9 cellular contexts compared by ENCODE assay signal in genomic region chr4:67558493-67558892, GRCh38.
A peak's percentile ranks its signal among the peaks of the same experiment; 100 is the strongest.
DNase-seq lines count a peak whose midpoint lies in the region; ATAC-seq lines count a peak whose summit lies in the region.
"Had no signal": no experiment of that assay in that cellular context is flagged by ENCODE, and none has a peak within 500 bp of the region (broad histone marks: within the 10 kb centered on the region; RNA-seq: fewer than 3 reads in every experiment).

TSS of gene STAP1 (plus strand) at chr4:67558727. CDS start at chr4:67558810, 83 bp downstream.

- no peaks in the 10 kb centered on the region for H3K36me3 Mint-ChIP-seq in activated naive CD8-positive, alpha-beta T cell treated with anti-CD3 and anti-CD28 coated beads, Interleukin-2, amount 50 U/mL, for 24 hours (ENCODE audit: low read depth)

- H3K27ac Mint-ChIP-seq in activated naive CD8-positive, alpha-beta T cell treated with anti-CD3 and anti-CD28 coated beads, Interleukin-2, amount 50 U/mL, for 24 hours = peak within 1 kb of the TSS; percentile 81

- no peak for DNase-seq in activated naive CD8-positive, alpha-beta T cell treated with anti-CD3 and anti-CD28 coated beads, Interleukin-2, amount 50 U/mL, for 24 hours
- DNase-seq in nucleus accumbens (lab: John Stamatoyannopoulos, UW) (no peak), NCI-H510A (lab: John Stamatoyannopoulos, UW) (no peak), NCI-H748 (lab: John Stamatoyannopoulos, UW; ENCODE audit: unreplicated experiment) (no peak)
- DNase-seq: upper lobe of left lung had no signal

- ATAC-seq in GM19455 (IDR thresholded peaks at IDR 0.05; ENCODE audit: unreplicated experiment) = peak; percentile 65
- ATAC-seq in HG03565 (IDR thresholded peaks at IDR 0.05; ENCODE audit: unreplicated experiment) = peak; percentile 59
- peak; percentile 36 for ATAC-seq in activated naive CD8-positive, alpha-beta T cell treated with anti-CD3 and anti-CD28 coated beads, Interleukin-2, amount 50 U/mL, for 24 hours
- no peak for ATAC-seq in HG02970 (IDR thresholded peaks at IDR 0.05; ENCODE audit: low FRiP score, unreplicated experiment)

- no peaks in the 10 kb centered on the region for H3K27me3 Mint-ChIP-seq in activated naive CD8-positive, alpha-beta T cell treated with anti-CD3 and anti-CD28 coated beads, Interleukin-2, amount 50 U/mL, for 24 hours

- H3K4me1 Mint-ChIP-seq in activated naive CD8-positive, alpha-beta T cell treated with anti-CD3 and anti-CD28 coated beads, Interleukin-2, amount 50 U/mL, for 24 hours = peaks cover 21% of the 10 kb centered on the region

- no peaks in the 10 kb centered on the region for H3K9me3 Mint-ChIP-seq in activated naive CD8-positive, alpha-beta T cell treated with anti-CD3 and anti-CD28 coated beads, Interleukin-2, amount 50 U/mL, for 24 hours

- peak within 1 kb of the TSS; percentile 78 for H3K4me3 Mint-ChIP-seq in activated naive CD8-positive, alpha-beta T cell treated with anti-CD3 and anti-CD28 coated beads, Interleukin-2, amount 50 U/mL, for 24 hours

- peak within 1 kb of the TSS; percentile 93 for H3K4me3 ChIP-seq in GM08714 (ENCODE audit: low read length)
- H3K4me3 ChIP-seq: upper lobe of left lung had no signal
